8 cellular contexts compared by ENCODE assay signal in genomic region chr10:60820093-60820769, GRCh38. TPM values are rescaled to one million over a fixed set of nuclear protein-coding genes. Genes with fewer than 3 reads are reported as not detected.
DNase-seq lines count a peak whose midpoint lies in the region; ATAC-seq, FAIRE-seq and TF ChIP-seq lines count a peak whose summit lies in the region.

No MANE protein-coding gene starts in this region.

- no peak overlapping the region for H3K27ac Mint-ChIP-seq in endothelial cell (ENCODE audit: unreplicated experiment)

- TF ChIP-seq CTCF in endothelial cell (IDR thresholded peaks at IDR 0.05; ENCODE audit: unreplicated experiment) (peak; percentile 28), tibial artery (IDR thresholded peaks at IDR 0.05) (peak in 1 of 2 experiments; percentile 7)

- H3K27me3 ChIP-seq in tibial artery = no peaks in the 10 kb centered on the region

- no peaks in the 10 kb centered on the region for H3K9me3 Mint-ChIP-seq in endothelial cell (ENCODE audit: unreplicated experiment)

- no peak overlapping the region for H3K4me3 Mint-ChIP-seq in endothelial cell (ENCODE audit: unreplicated experiment)

- peaks cover 0 to 22% (median 2%) of the 10 kb centered on the region in 4 donors for H3K4me1 ChIP-seq in tibial artery

- no peak overlapping the region for H3K4me3 ChIP-seq in tibial artery

- ATAC-seq in GM18873 (IDR thresholded peaks at IDR 0.05; ENCODE audit: low FRiP score, unreplicated experiment) = peak; percentile 56
- ATAC-seq in HG03469 (IDR thresholded peaks at IDR 0.05; ENCODE audit: unreplicated experiment) = peak; percentile 52

- no peaks in the 10 kb centered on the region for H3K36me3 Mint-ChIP-seq in endothelial cell (ENCODE audit: low read depth, unreplicated experiment)

- H3K4me1 Mint-ChIP-seq in endothelial cell (ENCODE audit: unreplicated experiment) = peaks cover 28% of the 10 kb centered on the region

- TF ChIP-seq POLR2A in GM12891 (IDR thresholded peaks at IDR 0.05; ENCODE audit: low read depth, low read length) = no peak

- intact Hi-C loops in tibial artery (cut with DNase I; ENCODE audit: low total_unique reads) = loop anchor here (5.0 kb wide), 1 partner anchor 132 kb away; no protein-coding TSS in a partner anchor

- H3K27ac ChIP-seq in tibial artery = no peak overlapping the region

- DNase-seq in A172 (ENCODE audit: low spot score) (peak; percentile 72), endothelial cell (ENCODE audit: low spot score) (no peak), tibial artery (no peak), GM12891 (ENCODE audit: insufficient read length, low spot score) (no peak), SKM-1 treated with dmso at 0.1 percent for 144 hours (lab: John Stamatoyannopoulos, UW; ENCODE audit: unreplicated experiment) (no peak)
- DNase-seq in NK-92 treated with Interleukin-12 subunit alpha and Interleukin-12 subunit beta, amount 100 ng/mL, for 24 hours (lab: John Stamatoyannopoulos, UW) = no peak

- no peaks in the 10 kb centered on the region for H3K27me3 Mint-ChIP-seq in endothelial cell (ENCODE audit: unreplicated experiment)

- no peaks in the 10 kb centered on the region for H3K36me3 ChIP-seq in tibial artery

- no peaks in the 10 kb centered on the region for H3K9me3 ChIP-seq in tibial artery

- no peak for FAIRE-seq in GM12891 (lab: Jason Lieb, UNC)

TF ChIP-seq in GM12891, 5 proteins besides CTCF, POLR2A, EP300 and RAD21:
- no peak for TF ChIP-seq POLR2AphosphoS5 (IDR thresholded peaks at IDR 0.05; ENCODE audit: low read depth, low read length)
- TF ChIP-seq SPI1 (IDR thresholded peaks at IDR 0.05; ENCODE audit: low read depth, low read length) = no peak
- TF ChIP-seq TAF1 (IDR thresholded peaks at IDR 0.05; ENCODE audit: low read depth, low read length) = no peak

RNA-seq across cellular contexts. Expression of gene CDK1, which starts 42.0 kb away (rescaled TPM):
- total RNA-seq in A172 (2014; rRNA removed; shearing (Covaris generic)) = 230 and 248 TPM in 2 replicates
- 14.8 TPM for total RNA-seq in endothelial cell (ENCODE audit: unreplicated experiment)
- polyA plus RNA-seq in GM12891 (2012; ENCODE audit: low read depth, missing spikeins) = 54.0 TPM

Comparison
In these comparisons a context has a peak if more than half of its experiments do, and no peak if none do; other contexts are left out.
1. RNA of gene CDK1, which starts 42.0 kb away (total RNA-seq): 230 to 248 TPM in A172; 14.8 TPM in endothelial cell (single experiment); every median in the first group is over 10 times any median in the second.